Comparison of ENCODE assay signal across 18 cellular contexts in the genomic region with DNA sequence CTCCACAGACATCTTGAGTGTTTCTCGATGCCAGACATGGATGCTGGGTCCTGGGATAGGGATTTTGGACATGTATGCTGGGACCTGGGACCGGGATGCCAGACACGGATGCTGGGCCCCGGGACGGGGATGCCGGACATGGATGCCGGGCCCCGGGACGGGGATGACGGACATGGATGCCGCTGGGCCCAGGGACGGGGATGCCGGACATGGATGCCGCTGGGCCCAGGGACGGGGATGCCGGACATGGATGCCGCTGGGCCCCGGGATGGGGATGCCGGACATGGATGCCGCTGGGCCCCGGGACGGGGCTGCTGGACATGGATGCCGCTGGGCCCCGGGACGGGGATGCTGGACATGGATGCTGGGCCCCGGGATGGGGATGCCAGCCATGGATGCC.
DNase-seq lines count a peak whose midpoint lies in the region; ATAC-seq and TF ChIP-seq lines count a peak whose summit lies in the region.
"Had no signal": no experiment of that assay in that cellular context is flagged by ENCODE, and none has a peak within 500 bp of the region (broad histone marks: within the 10 kb centered on the region; RNA-seq: fewer than 3 reads in every experiment).

No MANE protein-coding gene starts in this region.

- no peak overlapping the region for H4K8ac ChIP-seq in neuronal stem cell (ENCODE audit: low read depth, low read length)

- H2AK5ac ChIP-seq in neuronal stem cell (ENCODE audit: low read depth, low read length): peak overlapping the region; percentile 29

- H3K27ac ChIP-seq in endodermal cell (ENCODE audit: low read depth, low read length): peak overlapping the region; percentile 59
- H3K27ac ChIP-seq in neuronal stem cell (replicated peaks; ENCODE audit: low read length): no peak overlapping the region
- H3K27ac ChIP-seq in thyroid gland: peak overlapping the region; percentile 95 to 97 (median 95)

- H3K9ac ChIP-seq in adipocyte (ENCODE audit: low read length): peak overlapping the region; percentile 89
- H3K9ac ChIP-seq in endodermal cell (ENCODE audit: extremely low read depth, low read length, poor library complexity, severe bottlenecking): no peak overlapping the region
- no peak overlapping the region for H3K9ac ChIP-seq in neuronal stem cell (ENCODE audit: low read depth, low read length, poor library complexity)

- ATAC-seq in GM18861 (IDR thresholded peaks at IDR 0.05; ENCODE audit: unreplicated experiment): no peak
- no peak for ATAC-seq in HG03571 (IDR thresholded peaks at IDR 0.05; ENCODE audit: unreplicated experiment)
- ATAC-seq: esophagus mucosa, mucosa of descending colon had no signal

- H3K79me1 ChIP-seq in neuronal stem cell (ENCODE audit: low read depth, low read length): peaks cover 6% of the 10 kb centered on the region

- TF ChIP-seq CTCF in endodermal cell (conservative IDR thresholded peaks at IDR 0.05) (no peak), thyroid gland (IDR thresholded peaks at IDR 0.05) (no peak)

- no peak for DNase-seq in adipocyte (ENCODE audit: low read depth)
- DNase-seq in endodermal cell: no peak
- DNase-seq in neuronal stem cell (ENCODE audit: low spot score): no peak
- no peak for DNase-seq in thyroid gland
- no peak for DNase-seq in cerebellum (ENCODE audit: low spot score)
- DNase-seq: activated effector memory CD4-positive, alpha-beta T cell treated with Interleukin-2 at 50 U/mL for 16 hours; BE2C; GF-D8; Karpas-422; kidney; mucosa of descending colon; stimulated activated CD4-positive, alpha-beta T cell treated with anti-CD3 and anti-CD28 coated beads, Interleukin-15, amount 100 ng/mL, for 24 hours; T-helper 1 cell had no signal

- no peak overlapping the region for H3K27ac Mint-ChIP-seq in endodermal cell
- H3K27ac Mint-ChIP-seq: dendritic cell treated with granulocyte-macrophage colony-stimulating factor and Interleukin-4, amounts not matched to agents 40 ng/mL and 50 ng/mL, for 4 days had no signal

- no peaks in the 10 kb centered on the region for H3K9me3 Mint-ChIP-seq in endodermal cell
- H3K9me3 Mint-ChIP-seq: dendritic cell treated with granulocyte-macrophage colony-stimulating factor and Interleukin-4, amounts not matched to agents 40 ng/mL and 50 ng/mL, for 4 days; stimulated activated naive CD8-positive, alpha-beta T cell treated with anti-CD3 and anti-CD28 coated beads, Interleukin-15, Interleukin-2, amounts not matched to agents 100 ng/mL and 50 ng/mL, for 24 hours had no signal

- no peaks in the 10 kb centered on the region for H3K27me3 ChIP-seq in adipocyte (replicated peaks; ENCODE audit: control insufficient read depth, insufficient read depth, low read length)
- H3K27me3 ChIP-seq in endodermal cell (ENCODE audit: control insufficient read depth, insufficient read depth, low read length, poor library complexity, severe bottlenecking): no peaks in the 10 kb centered on the region
- no peaks in the 10 kb centered on the region for H3K27me3 ChIP-seq in neuronal stem cell (ENCODE audit: control insufficient read depth in 3 of 3, insufficient read depth in 3 of 3, low read depth in 1 of 3, low read length in 3 of 3)
- H3K27me3 ChIP-seq in thyroid gland: no peaks in the 10 kb centered on the region
- H3K27me3 ChIP-seq: BE2C had no signal

- H3K23ac ChIP-seq in neuronal stem cell (ENCODE audit: low read depth, low read length, poor library complexity): no peak overlapping the region

- H3K27me3 Mint-ChIP-seq in endodermal cell (ENCODE audit: insufficient read depth): peaks cover 2% of the 10 kb centered on the region
- H3K27me3 Mint-ChIP-seq: dendritic cell treated with granulocyte-macrophage colony-stimulating factor and Interleukin-4, amounts not matched to agents 40 ng/mL and 50 ng/mL, for 4 days; stimulated activated naive CD8-positive, alpha-beta T cell treated with anti-CD3 and anti-CD28 coated beads, Interleukin-15, Interleukin-2, amounts not matched to agents 100 ng/mL and 50 ng/mL, for 24 hours had no signal

- no peak overlapping the region for H3K4me3 Mint-ChIP-seq in endodermal cell
- H3K4me3 Mint-ChIP-seq: dendritic cell treated with granulocyte-macrophage colony-stimulating factor and Interleukin-4, amounts not matched to agents 40 ng/mL and 50 ng/mL, for 4 days; stimulated activated naive CD8-positive, alpha-beta T cell treated with anti-CD3 and anti-CD28 coated beads, Interleukin-15, Interleukin-2, amounts not matched to agents 100 ng/mL and 50 ng/mL, for 24 hours had no signal

- intact Hi-C loops in thyroid gland (cut with DNase I): no loop called here

- H3K9me3 ChIP-seq in adipocyte (ENCODE audit: control insufficient read depth, low read length) (no peaks in the 10 kb centered on the region), endodermal cell (ENCODE audit: control insufficient read depth, low read length) (no peaks in the 10 kb centered on the region), neuronal stem cell (replicated peaks in 1 of 2; ENCODE audit: control insufficient read depth in 2 of 2, insufficient read depth in 1 of 2, low read depth in 1 of 2, low read length in 2 of 2) (no peaks in the 10 kb centered on the region), thyroid gland (no peaks in the 10 kb centered on the region)
- H3K9me3 ChIP-seq: BE2C, mucosa of descending colon had no signal

- no peak overlapping the region for H3K4me2 ChIP-seq in neuronal stem cell (ENCODE audit: insufficient read depth, low read length, poor library complexity, severe bottlenecking)

- H3K18ac ChIP-seq in neuronal stem cell (ENCODE audit: low read length): peak overlapping the region; percentile 15

- H3K36me3 Mint-ChIP-seq in endodermal cell (ENCODE audit: low read depth): no peaks in the 10 kb centered on the region

- H3K4ac ChIP-seq in neuronal stem cell (ENCODE audit: low read length): no peak overlapping the region

- H2BK15ac ChIP-seq in neuronal stem cell (ENCODE audit: low read length): no peak overlapping the region

- no peak for TF ChIP-seq POLR2A in thyroid gland (IDR thresholded peaks at IDR 0.05)

- WGBS in endodermal cell (ENCODE audit: insufficient coverage in 1 of 2, insufficient read length in 1 of 2), 2 experiments: 94 to 98% methylated on average over 11 to 26 of the region's 26 CpGs
- no CpG with 5 or more reads among the region's 26 CpGs for WGBS in neuronal stem cell (ENCODE audit: extremely low coverage in 2 of 2, insufficient read length in 2 of 2, insufficient replicate concordance in 1 of 2), 2 donors
- WGBS in thyroid gland, 2 donors: 97 to 99% methylated on average over 26 of the region's 26 CpGs

- H2BK12ac ChIP-seq in neuronal stem cell (ENCODE audit: low read length): no peak overlapping the region

- peaks cover 89% of the 10 kb centered on the region for H3K4me1 ChIP-seq in adipocyte (ENCODE audit: control insufficient read depth, insufficient read depth, low read length)
- H3K4me1 ChIP-seq in endodermal cell (ENCODE audit: control insufficient read depth, insufficient read depth, low read length): no peaks in the 10 kb centered on the region
- peaks cover 28 to 36% of the 10 kb centered on the region in 2 donors for H3K4me1 ChIP-seq in neuronal stem cell (ENCODE audit: control insufficient read depth in 2 of 2, insufficient read depth in 1 of 2, low read depth in 1 of 2, low read length in 2 of 2)
- H3K4me1 ChIP-seq in thyroid gland: peaks cover 50 to 76% of the 10 kb centered on the region in 2 donors
- H3K4me1 ChIP-seq: BE2C had no signal

- H2BK5ac ChIP-seq in neuronal stem cell (ENCODE audit: low read length): no peak overlapping the region

- peaks cover 20% of the 10 kb centered on the region for H3K36me3 ChIP-seq in adipocyte (ENCODE audit: control insufficient read depth, insufficient read depth, low read length, severe bottlenecking)
- no peaks in the 10 kb centered on the region for H3K36me3 ChIP-seq in endodermal cell (ENCODE audit: control insufficient read depth, insufficient read depth, low read length)
- H3K36me3 ChIP-seq in neuronal stem cell (replicated peaks in 1 of 2; ENCODE audit: control insufficient read depth in 2 of 2, insufficient read depth in 2 of 2, low read length in 2 of 2): no peaks in the 10 kb centered on the region
- no peaks in the 10 kb centered on the region for H3K36me3 ChIP-seq in thyroid gland
- H3K36me3 ChIP-seq: BE2C had no signal

- no peak overlapping the region for H4K91ac ChIP-seq in neuronal stem cell (ENCODE audit: low read depth, low read length, poor library complexity)

- no peaks in the 10 kb centered on the region for H3K4me1 Mint-ChIP-seq in endodermal cell

- H2AFZ ChIP-seq in neuronal stem cell (ENCODE audit: low read length): no peak overlapping the region

- no peak overlapping the region for H3K4me3 ChIP-seq in adipocyte (ENCODE audit: low read length)
- no peak overlapping the region for H3K4me3 ChIP-seq in endodermal cell (ENCODE audit: low read length)
- H3K4me3 ChIP-seq in neuronal stem cell (ENCODE audit: low read length in 2 of 2): no peak overlapping the region
- H3K4me3 ChIP-seq in thyroid gland (replicated peaks in 1 of 3): no peak overlapping the region
- H3K4me3 ChIP-seq: mucosa of descending colon had no signal

- H3K14ac ChIP-seq in neuronal stem cell (ENCODE audit: low read length): no peak overlapping the region

- no peak overlapping the region for H2BK120ac ChIP-seq in neuronal stem cell (ENCODE audit: low read depth, low read length)
